In the genomic region with DNA sequence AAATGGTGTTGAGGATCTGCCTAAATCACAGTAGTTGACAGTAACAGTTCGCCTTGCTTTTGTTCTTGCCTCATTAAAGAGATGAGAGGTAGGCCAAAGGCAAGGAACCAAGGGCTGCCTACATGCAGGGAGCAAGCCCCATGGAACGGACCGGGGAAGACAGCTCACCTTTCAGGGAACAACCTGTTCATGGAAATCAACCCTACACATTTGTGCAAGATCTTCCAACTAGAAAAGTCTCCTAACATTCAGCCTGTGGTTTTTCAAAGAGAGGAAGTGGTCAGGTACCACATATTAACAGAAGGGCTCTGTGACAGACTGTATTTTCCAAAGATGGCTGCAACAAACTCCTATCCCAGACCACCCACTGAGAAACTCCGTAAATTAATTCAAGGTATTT, we compare ENCODE assay signal across 23 cellular contexts.
A peak's percentile ranks its signal among the peaks of the same experiment; 100 is the strongest.
DNase-seq lines count a peak whose midpoint lies in the region; ATAC-seq and TF ChIP-seq lines count a peak whose summit lies in the region.
"Had no signal": no experiment of that assay in that cellular context is flagged by ENCODE, and none has a peak within 500 bp of the region (broad histone marks: within the 10 kb centered on the region; RNA-seq: fewer than 3 reads in every experiment).

No MANE protein-coding gene starts in this region.

- H3K9ac ChIP-seq in PC-3 (ENCODE audit: low read length): no peak overlapping the region

- peaks cover 10% of the 10 kb centered on the region for H3F3A ChIP-seq in PC-3 (ENCODE audit: low read length, unreplicated experiment)

- H3K9me2 ChIP-seq in PC-3 (replicated peaks; ENCODE audit: low read length): no peaks in the 10 kb centered on the region

- peaks cover 13% of the 10 kb centered on the region for H3K4me1 ChIP-seq in PC-3 (ENCODE audit: insufficient read depth, low read length)

- H3K27me3 ChIP-seq in PC-3 (ENCODE audit: low read length): no peaks in the 10 kb centered on the region

- POLR2A ChIA-PET in PC-3 (lab: Charles Lee; ENCODE audit: unreplicated experiment): no interaction called here

- no peak overlapping the region for H3K27ac ChIP-seq in PC-3 (ENCODE audit: low read length)
- H3K27ac ChIP-seq: 22Rv1, C4-2B, esophagus squamous epithelium, left ventricle myocardium inferior had no signal

- 0 out of 2 replicates have a peak, but pooled peaks cover 4% of the 10 kb centered on the region for H3K9me3 ChIP-seq in PC-3 (ENCODE audit: low read length)
- H3K9me3 ChIP-seq: esophagus squamous epithelium, left ventricle myocardium inferior, mucosa of descending colon had no signal

- H4K20me1 ChIP-seq in PC-3 (ENCODE audit: low read length): no peaks in the 10 kb centered on the region

- H3K27me3 Mint-ChIP-seq in T-helper 1 cell treated with Interleukin-12 subunit alpha and Interleukin-12 subunit beta and Interleukin-4 antibody, amounts not matched to agents 30 μg/mL and 1 μg/mL, for 36 hours (ENCODE audit: low read depth): peaks cover 25% of the 10 kb centered on the region

- H2AFZ ChIP-seq in PC-3 (ENCODE audit: low read length): no peak overlapping the region

- H3K27ac Mint-ChIP-seq in T-helper 1 cell treated with Interleukin-12 subunit alpha and Interleukin-12 subunit beta and Interleukin-4 antibody, amounts not matched to agents 30 μg/mL and 1 μg/mL, for 36 hours: no peak overlapping the region

- H3K9me3 Mint-ChIP-seq in T-helper 1 cell treated with Interleukin-12 subunit alpha and Interleukin-12 subunit beta and Interleukin-4 antibody, amounts not matched to agents 30 μg/mL and 1 μg/mL, for 36 hours: peaks cover 4% of the 10 kb centered on the region

- peak; percentile 27 for DNase-seq in SIG-M5 treated with dmso at 0.1 percent for 504 hours (lab: John Stamatoyannopoulos, UW; ENCODE audit: unreplicated experiment)
- no peak for DNase-seq in SIG-M5 (lab: John Stamatoyannopoulos, UW)
- DNase-seq in Kasumi-1 (lab: John Stamatoyannopoulos, UW): peak; percentile 34 to 68
- DNase-seq in myocyte (ENCODE audit: low read depth): peak; percentile 31
- no peak for DNase-seq in inferior parietal cortex (ENCODE audit: extremely low spot score)
- DNase-seq in epidermal melanocyte (ENCODE audit: insufficient read length, low spot score): no peak
- DNase-seq in PC-3: no peak
- DNase-seq: activated CD4-positive, CD25-positive, alpha-beta regulatory T cell treated with anti-CD3 and anti-CD28 coated beads, Interleukin-2, amount 50 U/mL, for 72 hours; activated CD8-positive, alpha-beta memory T cell treated with anti-CD3 and anti-CD28 coated beads, Interleukin-2, amount 50 U/mL, for 4 hours; aorta; cerebellar nuclear complex; DMS153; effector CD8-positive, alpha-beta T cell; esophagus squamous epithelium; glutamatergic neuron; left ventricle myocardium inferior; mucosa of descending colon; NCI-H1930; NCI-H446 treated with DMSO at 0.1 percent for 48 hours had no signal

- no peaks in the 10 kb centered on the region for H3K79me2 ChIP-seq in PC-3 (ENCODE audit: low read length)

- H3K4me2 ChIP-seq in PC-3 (ENCODE audit: low read length): no peak overlapping the region

- intact Hi-C loops in PC-3 (cut with micrococcal nuclease): no loop called here

- TF ChIP-seq CTCF in PC-3 (conservative IDR thresholded peaks at IDR 0.05; ENCODE audit: low read depth, low read length): no peak

- no peak for ATAC-seq in PC-3
- ATAC-seq: mucosa of descending colon, Right ventricle myocardium inferior had no signal

- H3K4me1 Mint-ChIP-seq in T-helper 1 cell treated with Interleukin-12 subunit alpha and Interleukin-12 subunit beta and Interleukin-4 antibody, amounts not matched to agents 30 μg/mL and 1 μg/mL, for 36 hours (ENCODE audit: low read depth): peaks cover 25% of the 10 kb centered on the region

- H3K4me3 ChIP-seq in PC-3 (ENCODE audit: low read length): no peak overlapping the region
- H3K4me3 ChIP-seq: esophagus squamous epithelium, left ventricle myocardium inferior, mucosa of descending colon had no signal

- CTCF ChIA-PET in PC-3 (lab: Charles Lee): no interaction called here

- H3K36me3 Mint-ChIP-seq in T-helper 1 cell treated with Interleukin-12 subunit alpha and Interleukin-12 subunit beta and Interleukin-4 antibody, amounts not matched to agents 30 μg/mL and 1 μg/mL, for 36 hours (ENCODE audit: low read depth): peaks cover 4% of the 10 kb centered on the region

- BruUV-seq in PC-3 (replicated peaks; lab: Mats Ljungman, UMichigan): no TSS peak

- H3K4me3 Mint-ChIP-seq in T-helper 1 cell treated with Interleukin-12 subunit alpha and Interleukin-12 subunit beta and Interleukin-4 antibody, amounts not matched to agents 30 μg/mL and 1 μg/mL, for 36 hours: peak overlapping the region; percentile 43

- H3K36me3 ChIP-seq in PC-3 (ENCODE audit: low read depth, low read length): no peaks in the 10 kb centered on the region; the same call in 1 of the 2 replicates
- H3K36me3 ChIP-seq: esophagus squamous epithelium, left ventricle myocardium inferior had no signal

Comparison
In these comparisons a context has a peak if more than half of its experiments do, and no peak if none do; other contexts are left out.
1. DNase-seq: peak in SIG-M5 treated with dmso at 0.1 percent for 504 hours (single experiment), Kasumi-1 (2 of 2) and myocyte (single experiment); none in SIG-M5 (single experiment), inferior parietal cortex (single experiment), epidermal melanocyte (single experiment) and PC-3 (single experiment).